Comparison of ENCODE assay signal across 27 cellular contexts in genomic region chr2:177422271-177422670, GRCh38. TPM values are rescaled to one million over a fixed set of nuclear protein-coding genes. Genes with fewer than 3 reads are reported as not detected.
DNase-seq lines count a peak whose midpoint lies in the region; FAIRE-seq and TF ChIP-seq lines count a peak whose summit lies in the region.
"Had no signal": no experiment of that assay in that cellular context is flagged by ENCODE, and none has a peak within 500 bp of the region (broad histone marks: within the 10 kb centered on the region; RNA-seq: fewer than 3 reads in every experiment).

No MANE protein-coding gene starts in this region.

- peaks cover 0 to 16% (median 0%) of the 10 kb centered on the region in 6 donors for H3K4me1 ChIP-seq in spleen

- H3K27ac Mint-ChIP-seq in nephron progenitor cell, result peak overlapping the region; percentile 21
- H3K27ac Mint-ChIP-seq: activated T-cell treated with anti-CD3 and anti-CD28 coated beads, Interleukin-2, amount 50 U/mL, for 72 hours; brain; CD8-positive, alpha-beta memory T cell; nephron had no signal

- in situ Hi-C loops in ACHN (cut with HindIII; ENCODE audit: low pct_ligation_motif_present, low pct_unique_long_range_greater_than_20kb, low sequenced_read_pairs) (no loop called here), astrocyte of the spinal cord (cut with HindIII; ENCODE audit: low sequenced_read_pairs) (no loop called here)

- H3K27me3 ChIP-seq in spleen (replicated peaks in 1 of 7), result no peaks in the 10 kb centered on the region
- H3K27me3 ChIP-seq: heart right ventricle, pancreas had no signal

- H3K4me1 Mint-ChIP-seq in nephron progenitor cell, result peaks cover 6% of the 10 kb centered on the region

- DNase-seq in ACHN (peak; percentile 25), GM12891 (ENCODE audit: insufficient read length, low spot score) (no peak), astrocyte of the spinal cord (ENCODE audit: low read depth, low spot score) (peak; percentile 32), nephron progenitor cell (no peak), SW 1271 (lab: John Stamatoyannopoulos, UW) (no peak), spleen (no peak), NOMO-1 treated with dmso at 0.1 percent for 144 hours (lab: John Stamatoyannopoulos, UW; ENCODE audit: unreplicated experiment) (no peak), NCI-H82 treated with DMSO at 0.1 percent for 48 hours (lab: John Stamatoyannopoulos, UW; ENCODE audit: unreplicated experiment) (no peak)
- DNase-seq: activated CD4-positive, alpha-beta T cell treated with anti-CD3 and anti-CD28 coated beads, Interleukin-2, amount 50 U/mL, for 1 hour; activated CD4-positive, CD25-positive, alpha-beta regulatory T cell; activated naive CD4-positive, alpha-beta T cell; activated T-cell treated with anti-CD3 and anti-CD28 coated beads, Interleukin-2, amount 50 U/mL, for 72 hours; CD8-positive, alpha-beta memory T cell; heart right ventricle; NCI-H1105 treated with DMSO at 0.1 percent for 48 hours; NCI-H187 treated with DMSO at 0.1 percent for 48 hours; NCI-H2171; NCI-H524; pancreas; retina; small intestine; stimulated activated naive CD8-positive, alpha-beta T cell treated with anti-CD3 and anti-CD28 coated beads, Interleukin-15, Interleukin-2, amounts not matched to agents 100 U/mL and 50 U/mL, for 24 hours had no signal

- H3K9me3 ChIP-seq in spleen, result peaks cover 0 to 15% (median 8%) of the 10 kb centered on the region in 8 donors
- H3K9me3 ChIP-seq: pancreas had no signal

- intact Hi-C loops in spleen (cut with DNase I; ENCODE audit: low total_unique reads), result no loop called here

- no peak for TF ChIP-seq POLR2A in GM12891 (IDR thresholded peaks at IDR 0.05; ENCODE audit: low read depth, low read length)
- TF ChIP-seq POLR2A in spleen (IDR thresholded peaks at IDR 0.05), result no peak

- H3K27ac ChIP-seq in spleen, result no peak overlapping the region
- H3K27ac ChIP-seq: heart right ventricle, pancreas had no signal

- WGBS in spleen, 5 donors, result 82 to 100% (median 92%) methylated on average over 1 of the region's 1 CpG

- H3K4me3 ChIP-seq in astrocyte of the spinal cord (ENCODE audit: low read depth, low read length), result no peak overlapping the region
- no peak overlapping the region for H3K4me3 ChIP-seq in spleen
- H3K4me3 ChIP-seq: heart right ventricle, lung, pancreas had no signal

- H3K4me3 Mint-ChIP-seq in nephron progenitor cell, result no peak overlapping the region
- H3K4me3 Mint-ChIP-seq: activated T-cell treated with anti-CD3 and anti-CD28 coated beads, Interleukin-2, amount 50 U/mL, for 72 hours; brain; CD8-positive, alpha-beta memory T cell; nephron had no signal

- peaks cover 55% of the 10 kb centered on the region for H3K36me3 Mint-ChIP-seq in nephron progenitor cell (ENCODE audit: low read depth)

- TF ChIP-seq CTCF in astrocyte of the spinal cord (IDR thresholded peaks at IDR 0.05; ENCODE audit: low read depth, low read length) (no peak), nephron progenitor cell (IDR thresholded peaks at IDR 0.05) (no peak), spleen (IDR thresholded peaks at IDR 0.05 in 8 of 11, conservative IDR thresholded peaks at IDR 0.05 in 3 of 11) (no peak)

- FAIRE-seq in GM12891 (lab: Jason Lieb, UNC), result peak; percentile 9
- FAIRE-seq: endothelial cell of umbilical vein, frontal cortex, pancreas, small intestine had no signal

- H3K9me3 Mint-ChIP-seq in nephron progenitor cell, result peaks cover 33% of the 10 kb centered on the region

- H3K27me3 Mint-ChIP-seq in nephron progenitor cell (ENCODE audit: low read depth, poor library complexity), result no peaks in the 10 kb centered on the region
- H3K27me3 Mint-ChIP-seq: CD8-positive, alpha-beta memory T cell had no signal

- peaks cover 0 to 16% (median 0%) of the 10 kb centered on the region in 6 donors for H3K36me3 ChIP-seq in spleen
- H3K36me3 ChIP-seq: pancreas had no signal

TF ChIP-seq in GM12891, 5 proteins besides CTCF, POLR2A, EP300 and RAD21:
- TF ChIP-seq SPI1 (IDR thresholded peaks at IDR 0.05; ENCODE audit: low read depth, low read length), result no peak
- no peak for TF ChIP-seq TAF1 (IDR thresholded peaks at IDR 0.05; ENCODE audit: low read depth, low read length)
- TF ChIP-seq POLR2AphosphoS5 (IDR thresholded peaks at IDR 0.05; ENCODE audit: low read depth, low read length), result no peak
- TF ChIP-seq POU2F2 (IDR thresholded peaks at IDR 0.05; ENCODE audit: low read depth, low read length), result no peak
- TF ChIP-seq PAX5 (IDR thresholded peaks at IDR 0.05; ENCODE audit: insufficient read depth, low read length, severe bottlenecking), result no peak

RNA-seq across cellular contexts. Expression of gene AGPS, which starts 29.7 kb away (rescaled TPM):
- 15.1 TPM for polyA plus RNA-seq in GM12891 (2012; ENCODE audit: low read depth, missing spikeins)
- total RNA-seq in spleen, result 10 to 100 TPM; 25.8 to 44.5 (median 31.4) TPM
- 1 to 10 TPM; 3.3 to 6.4 (median 4.7) TPM for polyA plus RNA-seq in spleen

Comparison
In these comparisons a context has a peak if more than half of its experiments do, and no peak if none do; other contexts are left out.
1. DNase-seq: peak in ACHN (single experiment) and astrocyte of the spinal cord (single experiment); none in GM12891 (single experiment), nephron progenitor cell (single experiment), SW 1271 (0 of 2), spleen (single experiment), NOMO-1 treated with dmso at 0.1 percent for 144 hours (single experiment) and NCI-H82 treated with DMSO at 0.1 percent for 48 hours (single experiment).